Comparison of ENCODE assay signal across 8 cellular contexts in genomic region chr19:43639507-43640423, GRCh38. TPM values are rescaled to one million over a fixed set of nuclear protein-coding genes. Genes with fewer than 3 reads are reported as not detected.
A peak's percentile ranks its signal among the peaks of the same experiment; 100 is the strongest.
DNase-seq lines count a peak whose midpoint lies in the region; ATAC-seq and TF ChIP-seq lines count a peak whose summit lies in the region.

Gene CADM4, minus strand, starts transcription at chr19:43639850. Its CDS starts 60 bp downstream, at chr19:43639790.

- H3K27ac Mint-ChIP-seq in neural crest cell (ENCODE audit: unreplicated experiment) (peak within 1 kb of the TSS; percentile 94), type B pancreatic cell (peak within 1 kb of the TSS; percentile 80)

- DNase-seq in DMS53 (lab: John Stamatoyannopoulos, UW) (peak; percentile 72), NCI-H2227 (lab: John Stamatoyannopoulos, UW; ENCODE audit: unreplicated experiment) (peak; percentile 20), fibroblast of pulmonary artery (ENCODE audit: low read depth) (no peak), neural crest cell (ENCODE audit: low read depth, low spot score) (no peak), type B pancreatic cell (ENCODE audit: extremely low spot score, unreplicated experiment) (no peak), Karpas-422 (no peak)
- peak; percentile 23 to 43 for DNase-seq in activated T-helper 1 cell treated with anti-CD3 and anti-CD28 coated beads, Interleukin-2, amount 50 U/mL, for 16 hours (ENCODE audit: low read depth in 1 of 2, low spot score in 1 of 2)

- no peaks in the 10 kb centered on the region for H3K9me3 Mint-ChIP-seq in neural crest cell
- H3K9me3 Mint-ChIP-seq in type B pancreatic cell, result no peaks in the 10 kb centered on the region

- no peaks in the 10 kb centered on the region for H3K79me2 ChIP-seq in Karpas-422 (ENCODE audit: low read length)

- H3K27me3 Mint-ChIP-seq in neural crest cell (ENCODE audit: low read depth) (peaks cover 4% of the 10 kb centered on the region), type B pancreatic cell (peaks cover 14% of the 10 kb centered on the region)

- H3K27me3 ChIP-seq in Karpas-422 (ENCODE audit: low read length), result no peaks in the 10 kb centered on the region

- H3K9me2 ChIP-seq in Karpas-422 (replicated peaks; ENCODE audit: insufficient read depth, low read length), result no peaks in the 10 kb centered on the region

- no peak within 1 kb of the TSS for H3K27ac ChIP-seq in Karpas-422 (ENCODE audit: low read length)

- H3K9ac ChIP-seq in Karpas-422 (ENCODE audit: low read length), result no peak within 1 kb of the TSS

- H3K4me3 ChIP-seq in fibroblast of pulmonary artery (replicated peaks; ENCODE audit: low read depth, low read length) (peak within 1 kb of the TSS; percentile 56), Karpas-422 (ENCODE audit: low read length) (no peak within 1 kb of the TSS)

- H3K4me1 Mint-ChIP-seq in neural crest cell (peaks cover 41% of the 10 kb centered on the region), type B pancreatic cell (ENCODE audit: unreplicated experiment) (peaks cover 23% of the 10 kb centered on the region)

- no peak within 1 kb of the TSS for H2AFZ ChIP-seq in Karpas-422 (ENCODE audit: low read length)

- H3K4me2 ChIP-seq in Karpas-422 (ENCODE audit: low read depth, low read length, poor library complexity, severe bottlenecking), result no peak within 1 kb of the TSS

- ATAC-seq in HG03039 (IDR thresholded peaks at IDR 0.05; ENCODE audit: unreplicated experiment), result no peak

- peak within 1 kb of the TSS; percentile 96 for H3K4me3 Mint-ChIP-seq in neural crest cell
- peak within 1 kb of the TSS; percentile 96 for H3K4me3 Mint-ChIP-seq in type B pancreatic cell

- no peaks in the 10 kb centered on the region for H3K9me3 ChIP-seq in Karpas-422 (ENCODE audit: low read length)

- TF ChIP-seq CTCF in fibroblast of pulmonary artery (IDR thresholded peaks at IDR 0.05; ENCODE audit: low read length, missing control alignments) (no peak), neural crest cell (conservative IDR thresholded peaks at IDR 0.05) (no peak), type B pancreatic cell (conservative IDR thresholded peaks at IDR 0.05) (no peak)

- H3K36me3 Mint-ChIP-seq in neural crest cell (ENCODE audit: low read depth) (peaks cover under 1% of the 10 kb centered on the region), type B pancreatic cell (no peaks in the 10 kb centered on the region)

- H3K4me1 ChIP-seq in Karpas-422 (ENCODE audit: low read length), result no peaks in the 10 kb centered on the region

- no peaks in the 10 kb centered on the region for H3K36me3 ChIP-seq in Karpas-422 (ENCODE audit: insufficient read depth, low read length)

- no peaks in the 10 kb centered on the region for H4K20me1 ChIP-seq in Karpas-422 (ENCODE audit: insufficient read depth, low read depth, low read length)

RNA-seq across cellular contexts. Expression of gene CADM4, which starts in this region (rescaled TPM):
- total RNA-seq in neural crest cell (74.4 and 78.5 TPM in 2 replicates), type B pancreatic cell (ENCODE audit: low replicate concordance) (28.2 and 37.9 TPM in 2 replicates)
- not detected in 2 replicates for total RNA-seq in Karpas-422 (2014; rRNA removed; shearing (Covaris generic); ENCODE audit: low replicate concordance)

Comparison
In these comparisons a context has a peak if more than half of its experiments do, and no peak if none do; other contexts are left out.
1. RNA of gene CADM4 (total RNA-seq): 74.4 to 78.5 TPM in neural crest cell and 28.2 to 37.9 TPM in type B pancreatic cell; not detected in Karpas-422; every median in the first group is over 10 times any median in the second.
2. DNase-seq: peak in DMS53 (single experiment), NCI-H2227 (single experiment) and activated T-helper 1 cell treated with anti-CD3 and anti-CD28 coated beads, Interleukin-2, amount 50 U/mL, for 16 hours (2 of 2); none in fibroblast of pulmonary artery (single experiment), neural crest cell (single experiment), type B pancreatic cell (single experiment) and Karpas-422 (single experiment).